In the genomic region with DNA sequence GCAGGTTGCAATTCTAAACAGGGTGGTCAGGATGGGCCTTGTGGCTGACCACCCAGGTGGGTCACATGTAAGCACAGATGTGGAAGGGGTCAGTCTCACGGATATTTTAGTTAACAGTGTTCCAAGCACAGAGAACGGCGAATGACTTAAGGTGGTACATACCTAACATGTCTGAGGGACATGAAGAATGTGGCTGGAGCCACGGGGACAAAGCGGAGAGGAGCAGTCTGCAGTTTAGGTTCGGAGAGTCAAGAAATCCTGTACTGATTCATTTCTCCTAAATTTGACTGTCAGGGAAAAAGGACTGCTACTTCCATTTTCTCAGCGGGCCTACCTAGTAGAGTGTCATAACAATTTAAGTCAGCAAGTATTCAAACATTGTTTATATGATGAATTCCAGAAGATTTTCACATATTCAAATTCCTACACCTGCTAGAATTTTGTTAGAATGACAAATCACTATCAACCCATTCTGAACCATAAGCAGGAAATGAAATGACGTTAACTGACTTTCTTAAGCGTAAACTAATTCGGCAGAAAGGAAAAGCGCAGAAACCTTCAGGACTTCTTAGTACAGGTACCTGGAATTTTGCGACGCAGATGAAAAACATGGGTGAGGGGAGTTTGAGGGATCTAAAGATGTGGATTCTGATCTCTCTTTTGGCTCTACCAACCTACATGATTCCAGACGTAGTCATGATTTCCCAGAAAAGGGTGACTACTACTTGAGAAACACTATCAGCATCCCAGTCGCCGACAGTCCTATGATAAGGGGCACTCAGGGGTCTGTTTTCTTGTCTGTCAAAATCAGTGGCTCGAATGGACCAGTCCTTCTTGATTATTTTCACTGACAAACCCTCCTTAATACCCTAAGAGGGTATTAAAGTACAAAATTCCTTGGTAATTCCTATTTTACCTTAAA, we compare ENCODE assay signal across 1 cellular context.
TF ChIP-seq lines count a peak whose summit lies in the region.

No MANE protein-coding gene starts in this region.

TF ChIP-seq in H1, 55 proteins besides CTCF, POLR2A, EP300 and RAD21:
- TF ChIP-seq SP4 (IDR thresholded peaks at IDR 0.05; ENCODE audit: low read length) (no peak), RBBP5 (IDR thresholded peaks at IDR 0.05; ENCODE audit: borderline replicate concordance, low read depth, low read length) (no peak), BCL11A (IDR thresholded peaks at IDR 0.05; ENCODE audit: low read depth in 2 of 2, low read length in 2 of 2) (no peak), CBX8 (IDR thresholded peaks at IDR 0.05; ENCODE audit: borderline replicate concordance, low read depth, low read length) (no peak), FOSL1 (IDR thresholded peaks at IDR 0.05; ENCODE audit: insufficient read depth, low read depth, low read length) (no peak), SIX5 (IDR thresholded peaks at IDR 0.05; ENCODE audit: low read depth, low read length) (no peak), YY1 (IDR thresholded peaks at IDR 0.05; ENCODE audit: low read depth, low read length) (no peak), KDM5A (IDR thresholded peaks at IDR 0.05; ENCODE audit: low read length) (no peak), TAF1 (IDR thresholded peaks at IDR 0.05; ENCODE audit: low read depth, low read length) (no peak), GABPA (IDR thresholded peaks at IDR 0.05; ENCODE audit: borderline replicate concordance, insufficient read depth, low read length) (no peak), EZH2 (IDR thresholded peaks at IDR 0.05; ENCODE audit: low read depth, low read length, severe bottlenecking) (no peak), SP1 (IDR thresholded peaks at IDR 0.05; ENCODE audit: low read depth, low read length) (no peak), EGR1 (IDR thresholded peaks at IDR 0.05; ENCODE audit: borderline replicate concordance, low read depth, low read length) (no peak), SUZ12 (IDR thresholded peaks at IDR 0.05; ENCODE audit: low read length) (no peak), SIRT6 (IDR thresholded peaks at IDR 0.05; ENCODE audit: low read length) (no peak), HDAC6 (IDR thresholded peaks at IDR 0.05; ENCODE audit: low read depth, low read length) (no peak), TBP (IDR thresholded peaks at IDR 0.05; ENCODE audit: low read depth, low read length) (no peak), CREB1 (IDR thresholded peaks at IDR 0.05) (no peak)
